10 cellular contexts compared by ENCODE assay signal in genomic region chr10:17234541-17234940, GRCh38. TPM values are rescaled to one million over a fixed set of nuclear protein-coding genes. Genes with fewer than 3 reads are reported as not detected.
DNase-seq lines count a peak whose midpoint lies in the region; ATAC-seq and TF ChIP-seq lines count a peak whose summit lies in the region.
"Had no signal": no experiment of that assay in that cellular context is flagged by ENCODE, and none has a peak within 500 bp of the region (broad histone marks: within the 10 kb centered on the region; RNA-seq: fewer than 3 reads in every experiment).

No MANE protein-coding gene starts in this region.

- no peak overlapping the region for H3K27ac ChIP-seq in mammary epithelial cell (ENCODE audit: insufficient read depth, low read depth, low read length)
- H3K27ac ChIP-seq in naive thymus-derived CD4-positive, alpha-beta T cell (ENCODE audit: low read depth, low read length), result peak overlapping the region; percentile 55
- peak overlapping the region; percentile 44 for H3K27ac ChIP-seq in upper lobe of right lung
- H3K27ac ChIP-seq: C4-2B had no signal

- no peaks in the 10 kb centered on the region for H4K20me1 ChIP-seq in mammary epithelial cell (ENCODE audit: insufficient read depth, low read length)

- H3K4me2 ChIP-seq in mammary epithelial cell (ENCODE audit: insufficient read depth, low read depth, low read length), result no peak overlapping the region

- dilution Hi-C loops in mammary epithelial cell (cut with HindIII; ENCODE audit: low sequenced_read_pairs), result loop anchor here (25.0 kb wide), 1 partner anchor 372 kb away; no protein-coding TSS in a partner anchor

- WGBS in mammary epithelial cell (ENCODE audit: low coverage, missing lambda C conversion rate), result 98% methylated on average over 5 of the region's 5 CpGs

- H3K4me1 Mint-ChIP-seq in MCF 10A (ENCODE audit: insufficient read depth, unreplicated experiment), result peaks cover 19% of the 10 kb centered on the region
- peaks cover 11 to 58% (median 48%) of the 10 kb centered on the region in 7 donors for H3K4me1 Mint-ChIP-seq in naive thymus-derived CD4-positive, alpha-beta T cell

- TF ChIP-seq CTCF in MCF 10A (IDR thresholded peaks at IDR 0.05; ENCODE audit: unreplicated experiment), result no peak
- no peak for TF ChIP-seq CTCF in mammary epithelial cell (conservative IDR thresholded peaks at IDR 0.05 in 1 of 2, IDR thresholded peaks at IDR 0.05 in 1 of 2; ENCODE audit: extremely low read depth in 1 of 2, insufficient read depth in 1 of 2, low read depth in 1 of 2, low read length in 2 of 2)
- no peak for TF ChIP-seq CTCF in astrocyte of the spinal cord (IDR thresholded peaks at IDR 0.05; ENCODE audit: low read depth, low read length)
- no peak for TF ChIP-seq CTCF in upper lobe of right lung (IDR thresholded peaks at IDR 0.05)

- H3K4me3 ChIP-seq in mammary epithelial cell (replicated peaks in 1 of 3; ENCODE audit: insufficient read depth in 1 of 3, low read depth in 2 of 3, low read length in 3 of 3) (no peak overlapping the region), astrocyte of the spinal cord (ENCODE audit: low read depth, low read length) (peak overlapping the region; percentile 98), upper lobe of right lung (no peak overlapping the region)
- no peak overlapping the region for H3K4me3 ChIP-seq in naive thymus-derived CD4-positive, alpha-beta T cell (ENCODE audit: low read length)

- H3K36me3 ChIP-seq in mammary epithelial cell (ENCODE audit: insufficient read depth, low read length) (peaks cover 57% of the 10 kb centered on the region), upper lobe of right lung (peaks cover 77% of the 10 kb centered on the region)
- H3K36me3 ChIP-seq in naive thymus-derived CD4-positive, alpha-beta T cell (ENCODE audit: control insufficient read depth in 2 of 3, insufficient read depth in 3 of 3, low read length in 3 of 3), result peaks cover 45 to 72% (median 57%) of the 10 kb centered on the region in 3 experiments

- peak overlapping the region; percentile 45 for H3K4me3 Mint-ChIP-seq in MCF 10A (ENCODE audit: unreplicated experiment)
- H3K4me3 Mint-ChIP-seq in naive thymus-derived CD4-positive, alpha-beta T cell, result peak overlapping the region in 7 of 10 donors; percentile 15 to 65 (median 45)

- no peak overlapping the region for H3K27ac Mint-ChIP-seq in MCF 10A (ENCODE audit: low read depth, unreplicated experiment)
- H3K27ac Mint-ChIP-seq in naive thymus-derived CD4-positive, alpha-beta T cell, result peak overlapping the region in 8 of 9 donors; percentile 68 to 93 (median 84)

- H3K27me3 Mint-ChIP-seq in MCF 10A (ENCODE audit: insufficient read depth, unreplicated experiment), result no peaks in the 10 kb centered on the region
- no peaks in the 10 kb centered on the region for H3K27me3 Mint-ChIP-seq in naive thymus-derived CD4-positive, alpha-beta T cell

- in situ Hi-C loops in mammary epithelial cell (cut with MboI; ENCODE audit: low sequenced_read_pairs in 2 of 2), result no loop called here
- in situ Hi-C loops in astrocyte of the spinal cord (cut with HindIII; ENCODE audit: low sequenced_read_pairs), result loop anchor here (25.0 kb wide), 1 partner anchor 372 kb away; no protein-coding TSS in a partner anchor

- H3K9me3 ChIP-seq in mammary epithelial cell (replicated peaks; ENCODE audit: insufficient read depth, low read length), result no peaks in the 10 kb centered on the region
- H3K9me3 ChIP-seq in naive thymus-derived CD4-positive, alpha-beta T cell (ENCODE audit: control insufficient read depth in 2 of 3, low read length in 3 of 3), result no peaks in the 10 kb centered on the region
- H3K9me3 ChIP-seq in upper lobe of right lung, result no peaks in the 10 kb centered on the region

- intact Hi-C loops in MCF 10A (cut with micrococcal nuclease) (no loop called here), mammary epithelial cell (cut with micrococcal nuclease) (loop anchor here (5.0 to 10.0 kb wide), 2 partner anchors 50 to 212 kb away; no protein-coding TSS in a partner anchor), upper lobe of right lung (cut with DNase I) (no loop called here)
- intact Hi-C loops in naive thymus-derived CD4-positive, alpha-beta T cell (cut with micrococcal nuclease), result loop anchor here in 1 of 2 donors (5.0 to 10.0 kb wide), 2 partner anchors 278 to 410 kb away; partner anchors contain the start of gene STAM

- ATAC-seq in naive thymus-derived CD4-positive, alpha-beta T cell, result no peak
- no peak for ATAC-seq in upper lobe of right lung

- no peak overlapping the region for H2AFZ ChIP-seq in mammary epithelial cell (ENCODE audit: low read depth, low read length)

- POLR2A ChIA-PET in MCF 10A (lab: Yijun Ruan, JAX), result interaction anchor here (1.4 kb wide), 1 partner anchor 8 kb away, joined by 3 read pairs; no protein-coding TSS in a partner anchor
- POLR2A ChIA-PET in naive thymus-derived CD4-positive, alpha-beta T cell (lab: Charles Lee), result interaction anchor here (0.6 to 1.0 kb wide), 2 partner anchors 29 to 60 kb away, joined by 3 to 4 read pairs; no protein-coding TSS in a partner anchor

- H3K4me1 ChIP-seq in mammary epithelial cell (ENCODE audit: insufficient read depth, low read length), result peaks cover 18% of the 10 kb centered on the region
- peaks cover 29 to 31% of the 10 kb centered on the region in 2 donors for H3K4me1 ChIP-seq in naive thymus-derived CD4-positive, alpha-beta T cell (ENCODE audit: control insufficient read depth in 2 of 2, insufficient read depth in 2 of 2, low read length in 2 of 2)
- H3K4me1 ChIP-seq in upper lobe of right lung, result peaks cover 39% of the 10 kb centered on the region

- H3K79me2 ChIP-seq in mammary epithelial cell (ENCODE audit: insufficient read depth, low read length), result peaks cover 54% of the 10 kb centered on the region

- no peaks in the 10 kb centered on the region for H3K9me3 Mint-ChIP-seq in MCF 10A (ENCODE audit: unreplicated experiment)
- H3K9me3 Mint-ChIP-seq in naive thymus-derived CD4-positive, alpha-beta T cell, result no peaks in the 10 kb centered on the region

- BruUV-seq in MCF 10A (replicated peaks; lab: Mats Ljungman, UMichigan) (no TSS peak), mammary epithelial cell (replicated peaks; lab: Mats Ljungman, UMichigan) (no TSS peak)

- H3K36me3 Mint-ChIP-seq in MCF 10A (ENCODE audit: insufficient read depth, unreplicated experiment), result peaks cover 91% of the 10 kb centered on the region
- peaks cover 12 to 61% (median 31%) of the 10 kb centered on the region in 5 donors for H3K36me3 Mint-ChIP-seq in naive thymus-derived CD4-positive, alpha-beta T cell

- H3K27me3 ChIP-seq in mammary epithelial cell (ENCODE audit: insufficient read depth, low read length), result no peaks in the 10 kb centered on the region
- H3K27me3 ChIP-seq in naive thymus-derived CD4-positive, alpha-beta T cell (ENCODE audit: control insufficient read depth in 2 of 2, insufficient read depth in 2 of 2, low read length in 2 of 2), result no peaks in the 10 kb centered on the region
- H3K27me3 ChIP-seq in upper lobe of right lung, result no peaks in the 10 kb centered on the region

- DNase-seq in MCF 10A (ENCODE audit: unreplicated experiment) (no peak), mammary epithelial cell (no peak), astrocyte of the spinal cord (ENCODE audit: low read depth, low spot score) (no peak), upper lobe of right lung (no peak), AG08396 (ENCODE audit: low spot score) (no peak), NCI-H2029 (lab: John Stamatoyannopoulos, UW) (no peak), pons (ENCODE audit: low spot score) (no peak)
- DNase-seq in naive thymus-derived CD4-positive, alpha-beta T cell, result no peak
- DNase-seq: stimulated activated CD4-positive, alpha-beta T cell treated with anti-CD3 and anti-CD28 coated beads, Interleukin-4, amount 100 ng/mL, for 4 hours had no signal

- no peak overlapping the region for H3K9ac ChIP-seq in mammary epithelial cell (ENCODE audit: insufficient read depth, low read length)

- CTCF ChIA-PET in MCF 10A (lab: Yijun Ruan, JAX) (interaction anchor here (0.7 to 1.9 kb wide), 2 partner anchors 16 to 20 kb away, joined by 3 to 7 read pairs; no protein-coding TSS in a partner anchor), mammary epithelial cell (lab: Charles Lee; ENCODE audit: low non-redundant PET) (no interaction called here)
- CTCF ChIA-PET in naive thymus-derived CD4-positive, alpha-beta T cell (lab: Charles Lee), result interaction anchor here (1.3 kb wide), 1 partner anchor 392 kb away, joined by 4 read pairs; no protein-coding TSS in a partner anchor

RNA-seq across cellular contexts. Expression of gene VIM, which starts 6.5 kb away (rescaled TPM):
- total RNA-seq in MCF 10A (2022) (1,413 and 1,430 TPM in 2 replicates), mammary epithelial cell (1,000 to 10,000 TPM; 1,327 to 1,978 TPM), upper lobe of right lung (1,272 TPM)
- 1,682 TPM for polyA plus RNA-seq in mammary epithelial cell
- 2,334 TPM for polyA minus RNA-seq in mammary epithelial cell
- 1,000 to 10,000 TPM in 3 of 5 experiments, 100 to 1,000 TPM in 2; 498 to 2,181 (median 1,002) TPM for total RNA-seq in naive thymus-derived CD4-positive, alpha-beta T cell
- polyA plus RNA-seq in naive thymus-derived CD4-positive, alpha-beta T cell, result 100 to 1,000 TPM; 399 to 546 TPM

RNA-seq across cellular contexts. Expression of gene TRDMT1, which starts 33.1 kb away (rescaled TPM):
- total RNA-seq in MCF 10A (2022) (5.4 and 8.7 TPM in 2 replicates), mammary epithelial cell (1 to 10 TPM; 3.5 to 6.2 TPM), upper lobe of right lung (9.2 TPM)
- 2.4 TPM for polyA plus RNA-seq in mammary epithelial cell
- 0.26 TPM for polyA minus RNA-seq in mammary epithelial cell
- total RNA-seq in naive thymus-derived CD4-positive, alpha-beta T cell, result 10 to 100 TPM; 10.2 to 30.6 (median 15.9) TPM
- 10 to 100 TPM in 1 of 2 donors, 1 to 10 TPM in 1; 9.7 to 12.8 TPM for polyA plus RNA-seq in naive thymus-derived CD4-positive, alpha-beta T cell
